34 cellular contexts compared by ENCODE assay signal in the genomic region with DNA sequence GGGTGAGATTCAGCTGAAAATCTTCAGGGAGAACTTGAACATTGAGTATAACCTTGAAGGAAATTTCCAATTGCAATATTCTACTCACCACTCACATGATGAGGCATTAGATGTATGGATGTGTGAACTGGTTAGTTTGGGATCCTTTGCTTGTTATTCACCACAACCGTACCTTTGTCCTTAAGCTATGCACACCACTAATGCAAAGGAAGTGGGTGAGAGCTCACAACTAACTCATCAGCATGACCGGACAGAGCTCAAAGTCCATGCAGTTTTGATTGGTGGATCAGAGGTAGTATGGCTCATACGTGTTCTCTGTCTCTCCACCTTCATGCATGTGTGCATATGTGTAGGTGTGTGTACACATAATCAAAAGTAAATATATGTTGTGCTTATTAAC. TPM values are rescaled to one million over a fixed set of nuclear protein-coding genes. Genes with fewer than 3 reads are reported as not detected.
"Had no signal": no experiment of that assay in that cellular context is flagged by ENCODE, and none has a peak within 500 bp of the region (broad histone marks: within the 10 kb centered on the region; RNA-seq: fewer than 3 reads in every experiment).

No MANE protein-coding gene starts in this region.

- H3K4me1 Mint-ChIP-seq: activated CD4-positive, alpha-beta memory T cell treated with anti-CD3 and anti-CD28 coated beads, Interleukin-2, amount 10 ng/mL, durations not matched to agents 7 days and 5 days; activated CD4-positive, alpha-beta T cell treated with anti-CD3 and anti-CD28 coated beads, Interleukin-2, amount 10 ng/mL, durations not matched to agents 7 days and 5 days; activated naive CD4-positive, alpha-beta T cell treated with anti-CD3 and anti-CD28 coated beads, Interleukin-2, amount 10 ng/mL, durations not matched to agents 7 days and 5 days; activated naive CD8-positive, alpha-beta T cell treated with anti-CD3 and anti-CD28 coated beads, Interleukin-2, amount 10 ng/mL, durations not matched to agents 7 days and 5 days; central memory CD8-positive, alpha-beta T cell; endodermal cell had no signal

- H3K27ac Mint-ChIP-seq: activated CD4-positive, alpha-beta memory T cell treated with anti-CD3 and anti-CD28 coated beads, Interleukin-2, amount 10 ng/mL, durations not matched to agents 7 days and 5 days; activated CD4-positive, alpha-beta T cell treated with anti-CD3 and anti-CD28 coated beads, Interleukin-2, amount 10 ng/mL, durations not matched to agents 7 days and 5 days; activated naive CD4-positive, alpha-beta T cell treated with anti-CD3 and anti-CD28 coated beads, Interleukin-2, amount 10 ng/mL, durations not matched to agents 7 days and 5 days; activated naive CD4-positive, alpha-beta T cell treated with anti-CD3 and anti-CD28 coated beads, Interleukin-2, amount 50 U/mL, for 72 hours; activated naive CD8-positive, alpha-beta T cell treated with anti-CD3 and anti-CD28 coated beads, Interleukin-2, amount 10 ng/mL, durations not matched to agents 7 days and 5 days; activated T-cell treated with anti-CD3 and anti-CD28 coated beads, Interleukin-2, amount 50 U/mL, for 24 hours; activated T-cell treated with anti-CD3 and anti-CD28 coated beads, Interleukin-2, amount 50 U/mL, for 72 hours; brain; dendritic cell treated with granulocyte-macrophage colony-stimulating factor and Interleukin-4, amounts not matched to agents 40 ng/mL and 50 ng/mL, for 4 days; endodermal cell had no signal

- H3K4me3 ChIP-seq: ascending aorta, breast epithelium, coronary artery, dorsolateral prefrontal cortex, esophagus muscularis mucosa, gastroesophageal sphincter, heart right ventricle had no signal

- H3K4me1 ChIP-seq: ascending aorta, breast epithelium, esophagus muscularis mucosa, gastroesophageal sphincter, heart right ventricle had no signal

- H3K36me3 ChIP-seq: ascending aorta, breast epithelium, esophagus muscularis mucosa, gastroesophageal sphincter, heart right ventricle had no signal

- H3K9me3 Mint-ChIP-seq: activated CD4-positive, alpha-beta memory T cell treated with anti-CD3 and anti-CD28 coated beads, Interleukin-2, amount 10 ng/mL, durations not matched to agents 7 days and 5 days; activated CD4-positive, alpha-beta T cell treated with anti-CD3 and anti-CD28 coated beads, Interleukin-2, amount 10 ng/mL, durations not matched to agents 7 days and 5 days; activated naive CD4-positive, alpha-beta T cell treated with anti-CD3 and anti-CD28 coated beads, Interleukin-2, amount 10 ng/mL, durations not matched to agents 7 days and 5 days; activated naive CD4-positive, alpha-beta T cell treated with anti-CD3 and anti-CD28 coated beads, Interleukin-2, amount 50 U/mL, for 72 hours; activated naive CD8-positive, alpha-beta T cell treated with anti-CD3 and anti-CD28 coated beads, Interleukin-2, amount 10 ng/mL, durations not matched to agents 7 days and 5 days; activated T-cell treated with anti-CD3 and anti-CD28 coated beads, Interleukin-2, amount 50 U/mL, for 24 hours; activated T-cell treated with anti-CD3 and anti-CD28 coated beads, Interleukin-2, amount 50 U/mL, for 72 hours; brain; central memory CD8-positive, alpha-beta T cell; dendritic cell treated with granulocyte-macrophage colony-stimulating factor and Interleukin-4, amounts not matched to agents 40 ng/mL and 50 ng/mL, for 4 days; endodermal cell had no signal

- H3K27me3 Mint-ChIP-seq: activated CD4-positive, alpha-beta memory T cell treated with anti-CD3 and anti-CD28 coated beads, Interleukin-2, amount 10 ng/mL, durations not matched to agents 7 days and 5 days; activated naive CD4-positive, alpha-beta T cell treated with anti-CD3 and anti-CD28 coated beads, Interleukin-2, amount 10 ng/mL, durations not matched to agents 7 days and 5 days; activated naive CD8-positive, alpha-beta T cell treated with anti-CD3 and anti-CD28 coated beads, Interleukin-2, amount 10 ng/mL, durations not matched to agents 7 days and 5 days; dendritic cell treated with granulocyte-macrophage colony-stimulating factor and Interleukin-4, amounts not matched to agents 40 ng/mL and 50 ng/mL, for 4 days had no signal

- H3K9me3 ChIP-seq: ascending aorta, breast epithelium, esophagus muscularis mucosa, gastroesophageal sphincter, heart right ventricle had no signal

- DNase-seq: activated CD4-positive, alpha-beta memory T cell treated with anti-CD3 and anti-CD28 coated beads, Interleukin-2, amount 10 ng/mL, durations not matched to agents 7 days and 5 days; activated CD4-positive, alpha-beta T cell treated with anti-CD3 and anti-CD28 coated beads for 4 hours; activated CD4-positive, alpha-beta T cell treated with anti-CD3 and anti-CD28 coated beads, Interleukin-2, amount 10 ng/mL, durations not matched to agents 7 days and 5 days; activated CD4-positive, alpha-beta T cell treated with anti-CD3 and anti-CD28 coated beads, Interleukin-2, amount 50 U/mL, for 4 hours; activated CD4-positive, CD25-positive, alpha-beta regulatory T cell; activated CD4-positive, CD25-positive, alpha-beta regulatory T cell treated with anti-CD3 and anti-CD28 coated beads, Interleukin-2, amount 50 U/mL, for 72 hours; activated CD8-positive, alpha-beta memory T cell treated with anti-CD3 and anti-CD28 coated beads, Interleukin-2, amount 50 U/mL, for 48 hours; activated gamma-delta T cell; activated naive CD4-positive, alpha-beta T cell; activated naive CD4-positive, alpha-beta T cell treated with anti-CD3 and anti-CD28 coated beads, Interleukin-2, amount 10 ng/mL, durations not matched to agents 7 days and 5 days; activated naive CD8-positive, alpha-beta T cell treated with anti-CD3 and anti-CD28 coated beads, Interleukin-2, amount 10 ng/mL, durations not matched to agents 7 days and 5 days; activated T-cell treated with anti-CD3 and anti-CD28 coated beads for 4 hours; activated T-cell treated with anti-CD3 and anti-CD28 coated beads, Interleukin-2, amount 50 U/mL, for 24 hours; activated T-cell treated with anti-CD3 and anti-CD28 coated beads, Interleukin-2, amount 50 U/mL, for 72 hours; dorsolateral prefrontal cortex; effector memory CD4-positive, alpha-beta T cell; endodermal cell; erythroblast; foreskin melanocyte; heart right ventricle; T-helper 2 cell had no signal

- H3K4me3 Mint-ChIP-seq: activated CD4-positive, alpha-beta memory T cell treated with anti-CD3 and anti-CD28 coated beads, Interleukin-2, amount 10 ng/mL, durations not matched to agents 7 days and 5 days; activated CD4-positive, alpha-beta T cell treated with anti-CD3 and anti-CD28 coated beads, Interleukin-2, amount 10 ng/mL, durations not matched to agents 7 days and 5 days; activated naive CD4-positive, alpha-beta T cell treated with anti-CD3 and anti-CD28 coated beads, Interleukin-2, amount 10 ng/mL, durations not matched to agents 7 days and 5 days; activated naive CD8-positive, alpha-beta T cell treated with anti-CD3 and anti-CD28 coated beads, Interleukin-2, amount 10 ng/mL, durations not matched to agents 7 days and 5 days; activated T-cell treated with anti-CD3 and anti-CD28 coated beads, Interleukin-2, amount 50 U/mL, for 24 hours; activated T-cell treated with anti-CD3 and anti-CD28 coated beads, Interleukin-2, amount 50 U/mL, for 72 hours; brain; central memory CD8-positive, alpha-beta T cell; dendritic cell treated with granulocyte-macrophage colony-stimulating factor and Interleukin-4, amounts not matched to agents 40 ng/mL and 50 ng/mL, for 4 days; endodermal cell had no signal

- ATAC-seq: activated naive CD4-positive, alpha-beta T cell treated with anti-CD3 and anti-CD28 coated beads, Interleukin-2, amount 50 U/mL, for 72 hours; activated T-cell treated with anti-CD3 and anti-CD28 coated beads, Interleukin-2, amount 50 U/mL, for 72 hours; gastroesophageal sphincter; heart right ventricle had no signal

- H3K36me3 Mint-ChIP-seq: activated naive CD4-positive, alpha-beta T cell treated with anti-CD3 and anti-CD28 coated beads, Interleukin-2, amount 10 ng/mL, durations not matched to agents 7 days and 5 days; activated naive CD4-positive, alpha-beta T cell treated with anti-CD3 and anti-CD28 coated beads, Interleukin-2, amount 50 U/mL, for 72 hours; activated naive CD8-positive, alpha-beta T cell treated with anti-CD3 and anti-CD28 coated beads, Interleukin-2, amount 10 ng/mL, durations not matched to agents 7 days and 5 days; brain had no signal

RNA-seq across cellular contexts. Expression of gene MROH9, which starts 43.5 kb away (rescaled TPM):
- total RNA-seq: activated CD4-positive, alpha-beta memory T cell treated with anti-CD3 and anti-CD28 coated beads, Interleukin-2, amount 10 ng/mL, durations not matched to agents 7 days and 5 days; activated CD4-positive, alpha-beta T cell treated with anti-CD3 and anti-CD28 coated beads, Interleukin-2, amount 10 ng/mL, durations not matched to agents 7 days and 5 days; activated naive CD4-positive, alpha-beta T cell treated with anti-CD3 and anti-CD28 coated beads, Interleukin-2, amount 50 U/mL, for 72 hours; activated naive CD8-positive, alpha-beta T cell treated with anti-CD3 and anti-CD28 coated beads, Interleukin-2, amount 10 ng/mL, durations not matched to agents 7 days and 5 days; activated T-cell treated with anti-CD3 and anti-CD28 coated beads, Interleukin-2, amount 50 U/mL, for 72 hours; ascending aorta; breast epithelium; cardiac septum; cerebellum; dorsolateral prefrontal cortex; endodermal cell; esophagus muscularis mucosa; gastroesophageal sphincter; glomerular endothelial cell; heart right ventricle; T-helper 1 cell treated with Interleukin-12 subunit alpha and Interleukin-12 subunit beta and Interleukin-4 antibody, amounts not matched to agents 30 ng/mL and 1 ng/mL, for 36 hours had no signal
